In the genomic region with DNA sequence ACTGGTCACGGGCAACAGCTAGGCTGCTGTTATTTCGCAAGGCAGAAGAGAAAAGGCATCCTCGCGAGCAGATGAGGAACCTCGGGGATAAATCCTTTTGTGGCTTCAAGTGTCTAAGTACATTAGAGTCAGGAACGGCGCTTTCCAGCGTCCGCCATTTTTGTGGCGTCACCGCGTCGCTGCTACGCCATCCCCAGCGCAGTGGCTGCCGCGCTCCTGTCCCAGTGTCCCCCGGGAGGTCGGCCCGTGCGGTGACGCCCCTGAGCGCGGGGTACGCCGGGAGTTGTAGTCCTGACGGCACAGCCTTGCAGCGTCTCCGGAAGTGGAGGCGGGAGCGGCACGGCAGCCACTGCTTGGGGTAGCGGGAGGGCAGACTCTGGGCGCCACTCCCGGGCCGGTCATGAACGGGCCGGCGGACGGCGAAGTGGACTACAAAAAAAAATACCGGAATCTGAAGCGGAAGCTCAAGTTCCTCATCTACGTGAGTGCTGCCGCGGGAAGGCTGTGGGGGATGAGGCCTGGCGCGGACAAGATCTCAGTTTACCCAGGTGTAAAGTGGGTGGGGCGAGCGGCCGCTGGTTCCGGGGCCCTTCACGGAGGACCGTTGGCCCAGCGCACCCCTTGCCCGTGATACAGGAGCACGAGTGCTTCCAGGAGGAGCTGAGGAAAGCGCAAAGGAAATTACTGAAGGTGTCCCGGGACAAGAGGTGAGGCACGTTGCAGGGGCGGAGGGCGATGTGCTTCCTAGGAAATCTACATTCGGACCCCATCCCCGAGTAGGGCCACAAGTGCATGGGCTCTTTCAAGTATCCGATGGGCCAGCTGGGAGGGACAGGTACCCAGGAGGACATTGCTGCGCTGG, we compare ENCODE assay signal across 1 cellular context.
TF ChIP-seq lines count a peak whose summit lies in the region.

A gene with protein sequence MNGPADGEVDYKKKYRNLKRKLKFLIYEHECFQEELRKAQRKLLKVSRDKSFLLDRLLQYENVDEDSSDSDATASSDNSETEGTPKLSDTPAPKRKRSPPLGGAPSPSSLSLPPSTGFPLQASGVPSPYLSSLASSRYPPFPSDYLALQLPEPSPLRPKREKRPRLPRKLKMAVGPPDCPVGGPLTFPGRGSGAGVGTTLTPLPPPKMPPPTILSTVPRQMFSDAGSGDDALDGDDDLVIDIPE (plus strand): TSS at position 331 of the 862 bp plus-strand sequence. CDS start 70 bp downstream, at position 401.

TF ChIP-seq in HCT116, 20 proteins besides CTCF, POLR2A, EP300 and RAD21 (continued from another document):
- peak; percentile 52 for TF ChIP-seq TCF7L2 (IDR thresholded peaks at IDR 0.05; ENCODE audit: borderline replicate concordance, extremely low read depth, insufficient read depth, insufficient read length)
- TF ChIP-seq, protein P1, sequence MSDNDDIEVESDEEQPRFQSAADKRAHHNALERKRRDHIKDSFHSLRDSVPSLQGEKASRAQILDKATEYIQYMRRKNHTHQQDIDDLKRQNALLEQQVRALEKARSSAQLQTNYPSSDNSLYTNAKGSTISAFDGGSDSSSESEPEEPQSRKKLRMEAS (IDR thresholded peaks at IDR 0.05) = no peak; the same call in 1 of the 2 replicates
- no peak; the same call in 1 of the 2 replicates for TF ChIP-seq ELF1 (IDR thresholded peaks at IDR 0.05; ENCODE audit: borderline replicate concordance, low read depth)
